ENCODE assay signal across 10 cellular contexts in genomic region chr4:5033266-5033945, GRCh38. TPM values are rescaled to one million over a fixed set of nuclear protein-coding genes. Genes with fewer than 3 reads are reported as not detected.
DNase-seq lines count a peak whose midpoint lies in the region; ATAC-seq and TF ChIP-seq lines count a peak whose summit lies in the region.
"Had no signal": no experiment of that assay in that cellular context is flagged by ENCODE, and none has a peak within 500 bp of the region (broad histone marks: within the 10 kb centered on the region; RNA-seq: fewer than 3 reads in every experiment).

No MANE protein-coding gene starts in this region.

- no peak overlapping the region for H3K9ac ChIP-seq in neuronal stem cell (ENCODE audit: low read depth, low read length, poor library complexity)

- H3K27ac ChIP-seq in OCI-LY7 (ENCODE audit: low read depth, low read length, poor library complexity, severe bottlenecking) (no peak overlapping the region), heart right ventricle (peak overlapping the region in 9 of 10 donors; percentile 7 to 82 (median 31)), neuronal stem cell (replicated peaks; ENCODE audit: low read length) (no peak overlapping the region)
- H3K27ac ChIP-seq: 22Rv1 had no signal

- no peak overlapping the region for H3K14ac ChIP-seq in neuronal stem cell (ENCODE audit: low read length)

- no peak overlapping the region for H3K23ac ChIP-seq in neuronal stem cell (ENCODE audit: low read depth, low read length, poor library complexity)

- no peaks in the 10 kb centered on the region for H3K79me2 ChIP-seq in OCI-LY7 (ENCODE audit: insufficient read depth, low read depth, low read length)

- H3K4me1 Mint-ChIP-seq in stimulated activated naive B cell treated with anti-CD40 and anti-IgM and Interleukin-4, amounts not matched to agents 10 μg/mL and 1 μg/mL and 100 μg/mL, for 72 hours = peaks cover 8 to 15% of the 10 kb centered on the region in 2 donors

- intact Hi-C loops in OCI-LY7 (cut with micrococcal nuclease; ENCODE audit: unreplicated experiment) (no loop called here), heart right ventricle (cut with DNase I) (no loop called here)

- H3K79me1 ChIP-seq in neuronal stem cell (ENCODE audit: low read depth, low read length) = no peaks in the 10 kb centered on the region

- peaks cover 0 to 2% (median 0%) of the 10 kb centered on the region in 7 donors for H3K27me3 ChIP-seq in heart right ventricle
- peaks cover 0 to 4% (median 0%) of the 10 kb centered on the region in 3 experiments for H3K27me3 ChIP-seq in neuronal stem cell (ENCODE audit: control insufficient read depth in 3 of 3, insufficient read depth in 3 of 3, low read depth in 1 of 3, low read length in 3 of 3)

- H3K4me3 ChIP-seq in OCI-LY7 (ENCODE audit: low read depth, low read length, poor library complexity, severe bottlenecking) = no peak overlapping the region
- peak overlapping the region in 1 of 10 donors; percentile 3 for H3K4me3 ChIP-seq in heart right ventricle
- H3K4me3 ChIP-seq in neuronal stem cell (ENCODE audit: low read length in 2 of 2) = no peak overlapping the region

- DNase-seq in DMS 273 (lab: John Stamatoyannopoulos, UW; ENCODE audit: unreplicated experiment) = peak; percentile 32
- DNase-seq in DMS 273 treated with DMSO at 0.1 percent for 48 hours (lab: John Stamatoyannopoulos, UW) = no peak
- DNase-seq in OCI-LY7 (ENCODE audit: low spot score) = peak; percentile 42
- DNase-seq in heart right ventricle = peak; percentile 21 to 43
- no peak for DNase-seq in stimulated activated naive B cell treated with anti-CD40 and anti-IgM and Interleukin-4, amounts not matched to agents 10 μg/mL and 1 μg/mL and 100 μg/mL, for 72 hours
- no peak for DNase-seq in NCI-H774 (lab: John Stamatoyannopoulos, UW)
- no peak for DNase-seq in neuronal stem cell (ENCODE audit: low spot score)
- DNase-seq: retina had no signal

- no peaks in the 10 kb centered on the region for H3K9me2 ChIP-seq in OCI-LY7 (ENCODE audit: insufficient read depth, low read length)

- H4K8ac ChIP-seq in neuronal stem cell (ENCODE audit: low read depth, low read length) = no peak overlapping the region

- H3K27me3 Mint-ChIP-seq in stimulated activated naive B cell treated with anti-CD40 and anti-IgM and Interleukin-4, amounts not matched to agents 10 μg/mL and 1 μg/mL and 100 μg/mL, for 72 hours = peaks cover 0 to 4% of the 10 kb centered on the region in 2 donors

- TF ChIP-seq CTCF in OCI-LY7 (conservative IDR thresholded peaks at IDR 0.05; ENCODE audit: low read length) (no peak), heart right ventricle (IDR thresholded peaks at IDR 0.05) (no peak)

- H2BK5ac ChIP-seq in neuronal stem cell (ENCODE audit: low read length) = no peak overlapping the region

- peak; percentile 71 to 91 (median 82) for ATAC-seq in heart right ventricle
- ATAC-seq in stimulated activated naive B cell treated with anti-CD40 and anti-IgM and Interleukin-4, amounts not matched to agents 10 μg/mL and 1 μg/mL and 100 μg/mL, for 72 hours (replicated peaks) = peak; percentile 54 to 75
- ATAC-seq in GM18868 (IDR thresholded peaks at IDR 0.05; ENCODE audit: unreplicated experiment) = no peak

- H3K4me2 ChIP-seq in OCI-LY7 (ENCODE audit: low read length) (0 out of 2 replicates have a peak overlapping the region, but pooled peaks have one; percentile 1), neuronal stem cell (ENCODE audit: insufficient read depth, low read length, poor library complexity, severe bottlenecking) (no peak overlapping the region)

- H3K36me3 ChIP-seq in OCI-LY7 (ENCODE audit: insufficient read depth, low read length) = no peaks in the 10 kb centered on the region
- no peaks in the 10 kb centered on the region for H3K36me3 ChIP-seq in heart right ventricle
- H3K36me3 ChIP-seq in neuronal stem cell (replicated peaks in 1 of 2; ENCODE audit: control insufficient read depth in 2 of 2, insufficient read depth in 2 of 2, low read length in 2 of 2) = no peaks in the 10 kb centered on the region

- 38 to 43% methylated on average over 12 of the region's 12 CpGs for WGBS in heart right ventricle, 2 donors
- no CpG with 5 or more reads among the region's 12 CpGs for WGBS in neuronal stem cell (ENCODE audit: extremely low coverage in 2 of 2, insufficient read length in 2 of 2, insufficient replicate concordance in 1 of 2), 2 donors

- H4K91ac ChIP-seq in neuronal stem cell (ENCODE audit: low read depth, low read length, poor library complexity) = no peak overlapping the region

- no peak overlapping the region for H3K27ac Mint-ChIP-seq in stimulated activated naive B cell treated with anti-CD40 and anti-IgM and Interleukin-4, amounts not matched to agents 10 μg/mL and 1 μg/mL and 100 μg/mL, for 72 hours

- H3K18ac ChIP-seq in neuronal stem cell (ENCODE audit: low read length) = no peak overlapping the region

- H3K4ac ChIP-seq in neuronal stem cell (ENCODE audit: low read length) = no peak overlapping the region

- peaks cover 14% of the 10 kb centered on the region for H3K4me1 ChIP-seq in OCI-LY7 (ENCODE audit: insufficient read depth, low read length, poor library complexity, severe bottlenecking)
- peaks cover 0 to 57% (median 18%) of the 10 kb centered on the region in 9 donors for H3K4me1 ChIP-seq in heart right ventricle
- H3K4me1 ChIP-seq in neuronal stem cell (ENCODE audit: control insufficient read depth in 2 of 2, insufficient read depth in 1 of 2, low read depth in 1 of 2, low read length in 2 of 2) = no peaks in the 10 kb centered on the region

- no TSS peak for BruUV-seq in OCI-LY7 (replicated peaks; lab: Mats Ljungman, UMichigan)

- H2BK15ac ChIP-seq in neuronal stem cell (ENCODE audit: low read length) = no peak overlapping the region

- H2BK12ac ChIP-seq in neuronal stem cell (ENCODE audit: low read length) = no peak overlapping the region

- peak overlapping the region; percentile 73 for H2AFZ ChIP-seq in OCI-LY7 (ENCODE audit: low read length)
- no peak overlapping the region for H2AFZ ChIP-seq in neuronal stem cell (ENCODE audit: low read length)

- no peak overlapping the region for H2BK120ac ChIP-seq in neuronal stem cell (ENCODE audit: low read depth, low read length)

- no peaks in the 10 kb centered on the region for H4K20me1 ChIP-seq in OCI-LY7 (ENCODE audit: insufficient read depth, low read length)

- H3K9me3 ChIP-seq in OCI-LY7 (ENCODE audit: low read length) = no peaks in the 10 kb centered on the region
- H3K9me3 ChIP-seq in heart right ventricle = no peaks in the 10 kb centered on the region
- H3K9me3 ChIP-seq in neuronal stem cell (replicated peaks in 1 of 2; ENCODE audit: control insufficient read depth in 2 of 2, insufficient read depth in 1 of 2, low read depth in 1 of 2, low read length in 2 of 2) = no peaks in the 10 kb centered on the region

- no peak overlapping the region for H2AK5ac ChIP-seq in neuronal stem cell (ENCODE audit: low read depth, low read length)

- POLR2A ChIA-PET in OCI-LY7 (lab: Charles Lee) = no interaction called here

- CTCF ChIA-PET in OCI-LY7 (lab: Charles Lee; ENCODE audit: unreplicated experiment) = no interaction called here

- H3K36me3 Mint-ChIP-seq in stimulated activated naive B cell treated with anti-CD40 and anti-IgM and Interleukin-4, amounts not matched to agents 10 μg/mL and 1 μg/mL and 100 μg/mL, for 72 hours = no peaks in the 10 kb centered on the region

- H3K4me3 Mint-ChIP-seq in stimulated activated naive B cell treated with anti-CD40 and anti-IgM and Interleukin-4, amounts not matched to agents 10 μg/mL and 1 μg/mL and 100 μg/mL, for 72 hours = peak overlapping the region; percentile 34 to 71

- H3K9me3 Mint-ChIP-seq in stimulated activated naive B cell treated with anti-CD40 and anti-IgM and Interleukin-4, amounts not matched to agents 10 μg/mL and 1 μg/mL and 100 μg/mL, for 72 hours = no peaks in the 10 kb centered on the region

RNA-seq across cellular contexts. Expression of gene CYTL1, which starts 14.1 kb away (rescaled TPM):
- total RNA-seq in OCI-LY7 (2014; rRNA removed; shearing (Covaris generic)) = not detected in 2 replicates
- not detected in 2 replicates for total RNA-seq in OCI-LY7 (2022)
- total RNA-seq in heart right ventricle = under 1 TPM in 5 of 10 donors, not detected in 5; 0.24 to 0.95 (median 0.55) TPM
- polyA plus RNA-seq in heart right ventricle = under 1 TPM in 1 of 2 donors, not detected in 1; 0.20 TPM
- 4.2 TPM for polyA plus RNA-seq in neuronal stem cell (2013, experiment 1 of 2)
- 4.7 TPM for polyA plus RNA-seq in neuronal stem cell (2013, experiment 2 of 2)

RNA-seq across cellular contexts. Expression of gene STK32B, which starts 17.9 kb away (rescaled TPM):
- not detected in 2 replicates for total RNA-seq in OCI-LY7 (2014; rRNA removed; shearing (Covaris generic))
- total RNA-seq in OCI-LY7 (2022) (not detected in 2 replicates), heart right ventricle (under 1 TPM; 0.25 to 0.68 (median 0.40) TPM)
- polyA plus RNA-seq in heart right ventricle = under 1 TPM; 0.12 to 0.29 TPM
- 1.8 TPM for polyA plus RNA-seq in neuronal stem cell (2013, experiment 1 of 2)
- 1.9 TPM for polyA plus RNA-seq in neuronal stem cell (2013, experiment 2 of 2)

Comparison
In these comparisons a context has a peak if more than half of its experiments do, and no peak if none do; other contexts are left out.
1. DNase-seq: peak in DMS 273 (single experiment), OCI-LY7 (single experiment) and heart right ventricle (2 of 2); none in DMS 273 treated with DMSO at 0.1 percent for 48 hours (single experiment), stimulated activated naive B cell treated with anti-CD40 and anti-IgM and Interleukin-4, amounts not matched to agents 10 μg/mL and 1 μg/mL and 100 μg/mL, for 72 hours (single experiment), NCI-H774 (single experiment) and neuronal stem cell (single experiment).
2. H3K27ac ChIP-seq: peak in heart right ventricle (9 of 10); none in OCI-LY7 (single experiment) and neuronal stem cell (single experiment).